10 cellular contexts compared by ENCODE assay signal in genomic region chr1:234246638-234247116, GRCh38.
DNase-seq lines count a peak whose midpoint lies in the region; ATAC-seq and TF ChIP-seq lines count a peak whose summit lies in the region.
"Had no signal": no experiment of that assay in that cellular context is flagged by ENCODE, and none has a peak within 500 bp of the region (broad histone marks: within the 10 kb centered on the region; RNA-seq: fewer than 3 reads in every experiment).

No MANE protein-coding gene starts in this region.

- peak; percentile 89 for ATAC-seq in GM18508 (IDR thresholded peaks at IDR 0.05; ENCODE audit: insufficient read depth, unreplicated experiment)
- peak; percentile 89 for ATAC-seq in GM19455 (IDR thresholded peaks at IDR 0.05; ENCODE audit: unreplicated experiment)
- peak; percentile 84 for ATAC-seq in HG02943 (IDR thresholded peaks at IDR 0.05; ENCODE audit: low read depth, unreplicated experiment)

- 96% methylated on average over 5 of the region's 5 CpGs for WGBS in mammary epithelial cell (ENCODE audit: low coverage, missing lambda C conversion rate)

- dilution Hi-C loops in mammary epithelial cell (cut with HindIII; ENCODE audit: low sequenced_read_pairs), result no loop called here

- H3K79me2 ChIP-seq in OCI-LY3 (ENCODE audit: low read length) (no peaks in the 10 kb centered on the region), mammary epithelial cell (ENCODE audit: insufficient read depth, low read length) (peaks cover 27% of the 10 kb centered on the region)
- H3K79me2 ChIP-seq: parathyroid adenoma had no signal

- H3K9me3 ChIP-seq in OCI-LY3 (ENCODE audit: insufficient read depth, low read length) (no peaks in the 10 kb centered on the region), mammary epithelial cell (replicated peaks; ENCODE audit: insufficient read depth, low read length) (no peaks in the 10 kb centered on the region)

- DNase-seq in D341Med (ENCODE audit: low spot score), result no peak
- DNase-seq in iPS-NIHi7 (ENCODE audit: extremely low spot score), result no peak
- DNase-seq in cortex of kidney (lab: John Stamatoyannopoulos, UW), result no peak
- no peak for DNase-seq in mammary epithelial cell
- DNase-seq: NCI-H1417 had no signal

- in situ Hi-C loops in mammary epithelial cell (cut with MboI; ENCODE audit: low sequenced_read_pairs in 2 of 2), result no loop called here

- H3K4me2 ChIP-seq in OCI-LY3 (ENCODE audit: low read length) (peak overlapping the region; percentile 96), mammary epithelial cell (ENCODE audit: insufficient read depth, low read depth, low read length) (no peak overlapping the region)

- H3K36me3 ChIP-seq in OCI-LY3 (replicated peaks; ENCODE audit: low read depth, low read length), result no peaks in the 10 kb centered on the region
- H3K36me3 ChIP-seq in mammary epithelial cell (ENCODE audit: insufficient read depth, low read length), result no peaks in the 10 kb centered on the region

- H3K4me1 ChIP-seq in OCI-LY3 (ENCODE audit: low read length) (peaks cover 51% of the 10 kb centered on the region), mammary epithelial cell (ENCODE audit: insufficient read depth, low read length) (peaks cover 2% of the 10 kb centered on the region)
- H3K4me1 ChIP-seq: parathyroid adenoma had no signal

- no peak overlapping the region for H2AFZ ChIP-seq in OCI-LY3 (ENCODE audit: low read depth, low read length)
- no peak overlapping the region for H2AFZ ChIP-seq in mammary epithelial cell (ENCODE audit: low read depth, low read length)
- H2AFZ ChIP-seq: parathyroid adenoma had no signal

- H4K20me1 ChIP-seq in OCI-LY3 (ENCODE audit: insufficient read depth, low read length), result no peaks in the 10 kb centered on the region; the same call in 1 of the 2 replicates
- H4K20me1 ChIP-seq in mammary epithelial cell (ENCODE audit: insufficient read depth, low read length), result no peaks in the 10 kb centered on the region

- H3K9ac ChIP-seq in OCI-LY3 (ENCODE audit: low read length), result peak overlapping the region; percentile 46; the same call in 1 of the 2 replicates
- H3K9ac ChIP-seq in mammary epithelial cell (ENCODE audit: insufficient read depth, low read length), result no peak overlapping the region
- H3K9ac ChIP-seq: parathyroid adenoma had no signal

- H3K27me3 ChIP-seq in OCI-LY3 (ENCODE audit: low read depth, low read length) (no peaks in the 10 kb centered on the region), mammary epithelial cell (ENCODE audit: insufficient read depth, low read length) (no peaks in the 10 kb centered on the region)

- intact Hi-C loops in mammary epithelial cell (cut with micrococcal nuclease), result no loop called here

- H3K4me3 ChIP-seq in OCI-LY3 (ENCODE audit: low read length) (peak overlapping the region; percentile 20), mammary epithelial cell (replicated peaks in 1 of 3; ENCODE audit: insufficient read depth in 1 of 3, low read depth in 2 of 3, low read length in 3 of 3) (no peak overlapping the region)

- H3K27ac ChIP-seq in OCI-LY3 (ENCODE audit: low read length) (peak overlapping the region; percentile 92), mammary epithelial cell (ENCODE audit: insufficient read depth, low read depth, low read length) (no peak overlapping the region)
- H3K27ac ChIP-seq: parathyroid adenoma had no signal

- TF ChIP-seq CTCF in OCI-LY3 (IDR thresholded peaks at IDR 0.05; ENCODE audit: low read depth, low read length) (no peak), mammary epithelial cell (conservative IDR thresholded peaks at IDR 0.05 in 1 of 2, IDR thresholded peaks at IDR 0.05 in 1 of 2; ENCODE audit: extremely low read depth in 1 of 2, insufficient read depth in 1 of 2, low read depth in 1 of 2, low read length in 2 of 2) (no peak)

- BruUV-seq in mammary epithelial cell (replicated peaks; lab: Mats Ljungman, UMichigan), result no TSS peak

- CTCF ChIA-PET in mammary epithelial cell (lab: Charles Lee; ENCODE audit: low non-redundant PET), result no interaction called here
